In genomic region chr7:23133797-23134196, GRCh38 we compare ENCODE assay signal across 28 cellular contexts.
"Had no signal": no experiment of that assay in that cellular context is flagged by ENCODE, and none has a peak within 500 bp of the region (broad histone marks: within the 10 kb centered on the region; RNA-seq: fewer than 3 reads in every experiment).

No MANE protein-coding gene starts in this region.

- ATAC-seq: activated CD4-positive, alpha-beta T cell treated with anti-CD3 and anti-CD28 coated beads for 36 hours; activated CD8-positive, alpha-beta T cell treated with anti-CD3 and anti-CD28 coated beads, Interleukin-2, amount 10 ng/mL, durations not matched to agents 7 days and 5 days; activated T-cell treated with anti-CD3 and anti-CD28 coated beads, Interleukin-2, amount 50 U/mL, for 4 hours; activated T-helper 17 cell treated with anti-CD3 and anti-CD28 coated beads, Interleukin-2, amount 50 U/mL, for 72 hours; effector memory CD8-positive, alpha-beta T cell had no signal

- FAIRE-seq: astrocyte, bronchial epithelial cell, colon, frontal cortex had no signal

- DNase-seq: activated CD4-positive, alpha-beta memory T cell treated with anti-CD3 and anti-CD28 coated beads for 36 hours; activated CD4-positive, alpha-beta T cell treated with anti-CD3 and anti-CD28 coated beads for 36 hours; activated CD4-positive, alpha-beta T cell treated with anti-CD3 and anti-CD28 coated beads, Interleukin-2, amount 10 ng/mL, durations not matched to agents 24 days and 14 days; activated CD4-positive, CD25-positive, alpha-beta regulatory T cell; activated CD4-positive, CD25-positive, alpha-beta regulatory T cell treated with anti-CD3 and anti-CD28 coated beads, Interleukin-2, amount 50 U/mL, for 72 hours; activated CD8-positive, alpha-beta T cell treated with anti-CD3 and anti-CD28 coated beads, Interleukin-2, amount 10 ng/mL, durations not matched to agents 7 days and 5 days; activated effector memory CD4-positive, alpha-beta T cell treated with Interleukin-2 at 50 U/mL for 16 hours; activated gamma-delta T cell treated with Interleukin-2 at 50 U/mL for 16 hours; activated naive CD4-positive, alpha-beta T cell treated with anti-CD3 and anti-CD28 coated beads, Interleukin-2, amount 50 U/mL, for 16 hours; activated naive CD4-positive, alpha-beta T cell treated with Interleukin-2 at 50 U/mL for 16 hours; activated T-cell treated with anti-CD3 and anti-CD28 coated beads, Interleukin-2, amount 50 U/mL, for 4 hours; amniotic stem cell; anterior cingulate cortex; brain microvascular endothelial cell; caudate nucleus; cortex of kidney; dermis blood vessel endothelial cell; effector CD4-positive, alpha-beta T cell; effector memory CD8-positive, alpha-beta T cell; erythroblast; foreskin fibroblast; head of caudate nucleus; T-helper 2 cell had no signal
